12 cellular contexts compared by ENCODE assay signal in the genomic region with DNA sequence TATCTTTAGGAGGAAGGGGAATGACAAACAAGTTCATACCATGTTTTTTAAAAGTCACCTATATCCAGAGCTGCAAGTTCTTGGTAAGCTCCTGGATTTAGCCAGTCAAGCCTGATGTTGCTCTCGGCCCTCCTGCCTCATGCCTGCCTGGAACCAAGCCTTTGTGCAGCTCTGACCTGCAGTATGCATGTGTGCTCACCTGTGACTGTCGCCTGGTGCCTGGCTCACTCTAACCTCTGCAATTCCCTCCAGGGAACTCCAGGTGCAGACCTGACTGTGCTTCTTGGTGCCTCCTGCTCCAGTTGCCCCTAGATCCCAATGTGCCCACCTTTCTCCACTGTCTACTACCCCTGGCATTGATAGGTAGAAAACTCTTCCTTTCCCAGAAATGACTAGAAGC.
"Had no signal": no experiment of that assay in that cellular context is flagged by ENCODE, and none has a peak within 500 bp of the region (broad histone marks: within the 10 kb centered on the region; RNA-seq: fewer than 3 reads in every experiment).

No MANE protein-coding gene starts in this region.

- ATAC-seq: esophagus mucosa, left lung had no signal

- H3K27ac Mint-ChIP-seq: naive B cell, nephron progenitor cell, type B pancreatic cell had no signal

- DNase-seq: effector CD4-positive, alpha-beta T cell; islet precursor cell; left lung; mesenchymal stem cell; naive B cell; nephron progenitor cell; sigmoid colon; stimulated activated CD4-positive, alpha-beta T cell treated with anti-CD3 and anti-CD28 coated beads, Interleukin-2, amount 100 ng/mL, for 24 hours; stimulated activated CD4-positive, alpha-beta T cell treated with anti-CD3 and anti-CD28 coated beads, Interleukin-4, amount 100 ng/mL, for 4 hours; stimulated activated naive CD4-positive, alpha-beta T cell treated with Interleukin-2 at 50 U/mL for 16 hours had no signal

- H3K4me1 Mint-ChIP-seq: naive B cell, nephron progenitor cell had no signal

- H3K9me3 Mint-ChIP-seq: naive B cell, nephron progenitor cell, type B pancreatic cell had no signal

- H3K4me3 Mint-ChIP-seq: naive B cell, nephron progenitor cell, type B pancreatic cell had no signal

- H3K36me3 Mint-ChIP-seq: naive B cell, type B pancreatic cell had no signal
